8 cellular contexts compared by ENCODE assay signal in genomic region chr6:31769684-31770371, GRCh38. TPM values are rescaled to one million over a fixed set of nuclear protein-coding genes. Genes with fewer than 3 reads are reported as not detected.
DNase-seq lines count a peak whose midpoint lies in the region; ATAC-seq lines count a peak whose summit lies in the region.

No MANE protein-coding gene starts in this region.

- ATAC-seq in memory B cell (ENCODE audit: low read depth) (peak; percentile 99), GM18907 (IDR thresholded peaks at IDR 0.05; ENCODE audit: unreplicated experiment) (no peak)

- intact Hi-C loops in dendritic cell treated with granulocyte-macrophage colony-stimulating factor and Interleukin-4, amounts not matched to agents 40 ng/mL and 50 ng/mL, for 4 days (cut with micrococcal nuclease) = loop anchor here (2.0 kb wide), 3 partner anchors 31 to 89 kb away; partner anchors contain the start of genes DDAH2 and LY6G5C

- H3K27ac Mint-ChIP-seq in dendritic cell treated with granulocyte-macrophage colony-stimulating factor and Interleukin-4, amounts not matched to agents 40 ng/mL and 50 ng/mL, for 4 days = peak overlapping the region; percentile 33
- no peak overlapping the region for H3K27ac Mint-ChIP-seq in memory B cell

- H3K4me3 Mint-ChIP-seq in dendritic cell treated with granulocyte-macrophage colony-stimulating factor and Interleukin-4, amounts not matched to agents 40 ng/mL and 50 ng/mL, for 4 days = no peak overlapping the region
- no peak overlapping the region for H3K4me3 Mint-ChIP-seq in memory B cell

- H3K36me3 Mint-ChIP-seq in dendritic cell treated with granulocyte-macrophage colony-stimulating factor and Interleukin-4, amounts not matched to agents 40 ng/mL and 50 ng/mL, for 4 days (ENCODE audit: low read depth) = no peaks in the 10 kb centered on the region
- H3K36me3 Mint-ChIP-seq in memory B cell = peaks cover 2% of the 10 kb centered on the region

- peaks cover 3% of the 10 kb centered on the region for H3K27me3 Mint-ChIP-seq in dendritic cell treated with granulocyte-macrophage colony-stimulating factor and Interleukin-4, amounts not matched to agents 40 ng/mL and 50 ng/mL, for 4 days
- H3K27me3 Mint-ChIP-seq in memory B cell = no peaks in the 10 kb centered on the region

- H3K9me3 Mint-ChIP-seq in dendritic cell treated with granulocyte-macrophage colony-stimulating factor and Interleukin-4, amounts not matched to agents 40 ng/mL and 50 ng/mL, for 4 days = no peaks in the 10 kb centered on the region
- no peaks in the 10 kb centered on the region for H3K9me3 Mint-ChIP-seq in memory B cell

- peaks cover 44% of the 10 kb centered on the region for H3K4me1 Mint-ChIP-seq in dendritic cell treated with granulocyte-macrophage colony-stimulating factor and Interleukin-4, amounts not matched to agents 40 ng/mL and 50 ng/mL, for 4 days (ENCODE audit: low read depth)
- H3K4me1 Mint-ChIP-seq in memory B cell = peaks cover 9% of the 10 kb centered on the region

- DNase-seq in SIG-M5 treated with dmso at 0.1 percent for 504 hours (lab: John Stamatoyannopoulos, UW; ENCODE audit: unreplicated experiment) (peak; percentile 73), SIG-M5 (lab: John Stamatoyannopoulos, UW) (no peak), NCI-H460 (ENCODE audit: extremely low read depth, low read depth) (peak; percentile 51), memory B cell (ENCODE audit: low spot score in 2 of 2) (peak; percentile 87 to 90)
- DNase-seq in activated CD4-positive, alpha-beta T cell treated with anti-CD3 and anti-CD28 coated beads for 48 hours = peak; percentile 91
- peak; percentile 68 for DNase-seq in stimulated activated CD8-positive, alpha-beta memory T cell treated with anti-CD3 and anti-CD28 coated beads, Interleukin-7, amount 100 ng/mL, for 24 hours (ENCODE audit: low read depth)

RNA-seq across cellular contexts. Expression of gene VWA7, which starts 7.3 kb away (rescaled TPM):
- total RNA-seq in NCI-H460 (2014; rRNA removed; shearing (Covaris generic)) = 0.47 and 0.81 TPM in 2 replicates
- 0.38 and 3.1 TPM in 2 replicates for polyA plus RNA-seq in NCI-H460 (2014; cell fraction: nucleus; rRNA removed)

RNA-seq across cellular contexts. Expression of gene SAPCD1, which starts 7.4 kb away (rescaled TPM):
- 2.8 and 4.7 TPM in 2 replicates for total RNA-seq in NCI-H460 (2014; rRNA removed; shearing (Covaris generic))
- 81.6 and 88.8 TPM in 2 replicates for polyA plus RNA-seq in NCI-H460 (2014; cell fraction: nucleus; rRNA removed)

RNA-seq across cellular contexts. Expression of gene VARS1, which starts 25.7 kb away (rescaled TPM):
- 42.1 and 46.7 TPM in 2 replicates for total RNA-seq in NCI-H460 (2014; rRNA removed; shearing (Covaris generic))
- polyA plus RNA-seq in NCI-H460 (2014; cell fraction: nucleus; rRNA removed) = 123 and 136 TPM in 2 replicates

RNA-seq across cellular contexts. Expression of gene MSH5, which starts 30.0 kb away (rescaled TPM):
- 18.6 and 19.8 TPM in 2 replicates for total RNA-seq in NCI-H460 (2014; rRNA removed; shearing (Covaris generic))
- 129 and 153 TPM in 2 replicates for polyA plus RNA-seq in NCI-H460 (2014; cell fraction: nucleus; rRNA removed)

RNA-seq across cellular contexts. Expression of gene CLIC1, which starts 33.5 kb away (rescaled TPM):
- total RNA-seq in NCI-H460 (2014; rRNA removed; shearing (Covaris generic)) = 376 and 448 TPM in 2 replicates
- 264 and 285 TPM in 2 replicates for polyA plus RNA-seq in NCI-H460 (2014; cell fraction: nucleus; rRNA removed)
